8 cellular contexts compared by ENCODE assay signal in genomic region chr13:29472317-29472961, GRCh38.
DNase-seq lines count a peak whose midpoint lies in the region; ATAC-seq, FAIRE-seq and TF ChIP-seq lines count a peak whose summit lies in the region.

No MANE protein-coding gene starts in this region.

- intact Hi-C loops in ascending aorta (cut with DNase I) = loop anchor here (1.0 kb wide), 1 partner anchor 44 kb away; no protein-coding TSS in a partner anchor

- H3K36me3 ChIP-seq in GM06990 (ENCODE audit: control insufficient read depth, insufficient read depth, low read length) (no peaks in the 10 kb centered on the region), SJSA1 (no peaks in the 10 kb centered on the region), ascending aorta (no peaks in the 10 kb centered on the region)

- H3K4me1 ChIP-seq in SJSA1 (replicated peaks) = peaks cover 12% of the 10 kb centered on the region
- no peaks in the 10 kb centered on the region for H3K4me1 ChIP-seq in ascending aorta

- H3K9me3 ChIP-seq in SJSA1 (replicated peaks) (no peaks in the 10 kb centered on the region), ascending aorta (no peaks in the 10 kb centered on the region)

- ATAC-seq in HG03565 (IDR thresholded peaks at IDR 0.05; ENCODE audit: unreplicated experiment) (peak; percentile 59), HG03097 (IDR thresholded peaks at IDR 0.05; ENCODE audit: low FRiP score, unreplicated experiment) (no peak)

- H3K27ac ChIP-seq in SJSA1 (no peak overlapping the region), ascending aorta (no peak overlapping the region)

- TF ChIP-seq CTCF in GM06990 (IDR thresholded peaks at IDR 0.05; ENCODE audit: insufficient read depth, low read length, poor library complexity, severe bottlenecking) (peak; percentile 100), ascending aorta (IDR thresholded peaks at IDR 0.05) (peak; percentile 23 to 75 (median 61))

- H3K27me3 ChIP-seq in GM06990 (replicated peaks; ENCODE audit: control insufficient read depth, insufficient read depth, low read length) = no peaks in the 10 kb centered on the region; the same call in 1 of the 2 replicates
- H3K27me3 ChIP-seq in SJSA1 (replicated peaks) = no peaks in the 10 kb centered on the region
- H3K27me3 ChIP-seq in ascending aorta = no peaks in the 10 kb centered on the region

- peak; percentile 17 for FAIRE-seq in islet of Langerhans (lab: Jason Lieb, UNC)

- H3K4me3 ChIP-seq in GM06990 (replicated peaks; ENCODE audit: low read depth, low read length) = no peak overlapping the region
- H3K4me3 ChIP-seq in SJSA1 = no peak overlapping the region
- H3K4me3 ChIP-seq in ascending aorta = no peak overlapping the region

- DNase-seq in GM06990 (ENCODE audit: extremely low read depth, insufficient read length) (no peak), SJSA1 (ENCODE audit: low read depth in 1 of 2, low spot score in 2 of 2) (peak; percentile 34 to 60), ascending aorta (ENCODE audit: low spot score in 2 of 2) (peak in 1 of 2 donors; percentile 70), superior temporal gyrus (ENCODE audit: extremely low spot score) (no peak)
- DNase-seq in stimulated activated CD8-positive, alpha-beta memory T cell treated with anti-CD3 and anti-CD28 coated beads, Interleukin-12 subunit alpha, Interleukin-12 subunit beta, amount 100 ng/mL, for 4 hours (ENCODE audit: low read depth) = peak; percentile 4

Comparison
In these comparisons a context has a peak if more than half of its experiments do, and no peak if none do; other contexts are left out.
1. DNase-seq: peak in SJSA1 (2 of 2) and stimulated activated CD8-positive, alpha-beta memory T cell treated with anti-CD3 and anti-CD28 coated beads, Interleukin-12 subunit alpha, Interleukin-12 subunit beta, amount 100 ng/mL, for 4 hours (single experiment); none in GM06990 (single experiment) and superior temporal gyrus (single experiment).